1 cellular context compared by ENCODE assay signal in genomic region chr3:69161587-69162196, GRCh38.
TF ChIP-seq lines count a peak whose summit lies in the region.

No MANE protein-coding gene starts in this region.

TF ChIP-seq in HCT116, 20 proteins besides CTCF, POLR2A, EP300 and RAD21 (continued from another document):
- TF ChIP-seq YY1 (IDR thresholded peaks at IDR 0.05; ENCODE audit: extremely low read depth, insufficient replicate concordance, low read depth, low read length) (no peak), ZNF274 (IDR thresholded peaks at IDR 0.05; ENCODE audit: low read depth, low read length) (no peak)
